Comparison of ENCODE assay signal across 10 cellular contexts in the genomic region with DNA sequence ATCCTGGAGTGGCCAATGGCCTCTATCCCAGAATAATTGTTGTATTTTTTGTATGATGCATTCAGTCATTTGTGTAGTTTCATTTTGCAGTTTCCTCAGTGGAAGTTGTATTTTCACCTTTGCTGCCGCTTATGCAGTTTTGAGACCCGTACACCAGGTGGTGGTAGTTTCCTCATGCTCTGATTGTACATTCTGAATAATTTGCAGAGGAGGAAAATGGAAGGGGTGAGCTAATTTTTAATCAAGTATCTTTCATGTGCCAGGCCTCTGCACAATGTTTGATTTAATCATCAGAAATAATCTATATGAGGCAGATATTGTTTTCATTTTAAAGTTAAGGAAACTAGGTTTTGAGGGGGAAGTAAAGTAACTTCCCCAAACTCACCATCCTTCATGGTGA. TPM values are rescaled to one million over a fixed set of nuclear protein-coding genes. Genes with fewer than 3 reads are reported as not detected.
DNase-seq lines count a peak whose midpoint lies in the region; ATAC-seq, FAIRE-seq and TF ChIP-seq lines count a peak whose summit lies in the region.
"Had no signal": no experiment of that assay in that cellular context is flagged by ENCODE, and none has a peak within 500 bp of the region (broad histone marks: within the 10 kb centered on the region; RNA-seq: fewer than 3 reads in every experiment).

No MANE protein-coding gene starts in this region.

- ATAC-seq in A549 (no peak), GM18511 (IDR thresholded peaks at IDR 0.05; ENCODE audit: unreplicated experiment) (peak; percentile 55)

- H3K36me3 Mint-ChIP-seq in activated T-helper 2 cell treated with anti-CD3 and anti-CD28 coated beads, Interferon-gamma antibody, Interleukin-2, Interleukin-4, amounts not matched to agents 10 μg/mL and 5 μg/mL and 100 μg/mL, durations not matched to agents 14 hours and 24 hours and 36 hours (ENCODE audit: low read depth): no peaks in the 10 kb centered on the region

- DNase-seq in A549 (ENCODE audit: low read depth in 1 of 2, low spot score in 1 of 2) (peak in 1 of 2 experiments; percentile 21), OCI-LY7 (ENCODE audit: low spot score) (no peak), fibroblast of the conjunctiva (ENCODE audit: low read depth) (peak; percentile 22), retina (no peak)
- no peak for DNase-seq in activated T-helper 2 cell treated with anti-CD3 and anti-CD28 coated beads, Interferon-gamma antibody, Interleukin-2, Interleukin-4, amounts not matched to agents 10 μg/mL and 5 μg/mL and 100 μg/mL, durations not matched to agents 14 hours and 24 hours and 36 hours (ENCODE audit: low spot score)
- no peak for DNase-seq in effector CD8-positive, alpha-beta T cell (lab: John Stamatoyannopoulos, UW)
- DNase-seq in stimulated activated CD4-positive, alpha-beta T cell treated with anti-CD3 and anti-CD28 coated beads, Interleukin-15, amount 100 ng/mL, for 24 hours: no peak
- DNase-seq: left cardiac atrium had no signal

- H3K9me2 ChIP-seq in OCI-LY7 (ENCODE audit: insufficient read depth, low read length): no peaks in the 10 kb centered on the region

- H3K4me3 ChIP-seq in A549 (no peak overlapping the region), OCI-LY7 (ENCODE audit: low read depth, low read length, poor library complexity, severe bottlenecking) (no peak overlapping the region)

- peak; percentile 41 to 59; a peak in 3 of 5 replicates for TF ChIP-seq RAD21 in A549 (conservative IDR thresholded peaks at IDR 0.05 in 1 of 2, IDR thresholded peaks at IDR 0.05 in 1 of 2)

- H3K27ac Mint-ChIP-seq in activated T-helper 2 cell treated with anti-CD3 and anti-CD28 coated beads, Interferon-gamma antibody, Interleukin-2, Interleukin-4, amounts not matched to agents 10 μg/mL and 5 μg/mL and 100 μg/mL, durations not matched to agents 14 hours and 24 hours and 36 hours: no peak overlapping the region
- H3K27ac Mint-ChIP-seq: T-helper 1 cell treated with Interleukin-12 subunit alpha and Interleukin-12 subunit beta and Interleukin-4 antibody, amounts not matched to agents 30 μg/mL and 1 μg/mL, for 36 hours had no signal

- no peak overlapping the region for H2AFZ ChIP-seq in OCI-LY7 (ENCODE audit: low read length)

- FAIRE-seq in A549 (lab: Jason Lieb, UNC): no peak

- H3K9me3 Mint-ChIP-seq in activated T-helper 2 cell treated with anti-CD3 and anti-CD28 coated beads, Interferon-gamma antibody, Interleukin-2, Interleukin-4, amounts not matched to agents 10 μg/mL and 5 μg/mL and 100 μg/mL, durations not matched to agents 14 hours and 24 hours and 36 hours: no peaks in the 10 kb centered on the region
- H3K9me3 Mint-ChIP-seq: T-helper 1 cell treated with Interleukin-12 subunit alpha and Interleukin-12 subunit beta and Interleukin-4 antibody, amounts not matched to agents 30 μg/mL and 1 μg/mL, for 36 hours had no signal

- CTCF ChIA-PET in A549 (lab: Yijun Ruan, JAX) (interaction anchor here (0.7 to 1.3 kb wide), 7 partner anchors 18 to 356 kb away, joined by 3 to 6 read pairs (median 3); no protein-coding TSS in a partner anchor), OCI-LY7 (lab: Charles Lee; ENCODE audit: unreplicated experiment) (no interaction called here)

- H3K4me3 Mint-ChIP-seq in activated T-helper 2 cell treated with anti-CD3 and anti-CD28 coated beads, Interferon-gamma antibody, Interleukin-2, Interleukin-4, amounts not matched to agents 10 μg/mL and 5 μg/mL and 100 μg/mL, durations not matched to agents 14 hours and 24 hours and 36 hours (ENCODE audit: low read depth): no peak overlapping the region
- H3K4me3 Mint-ChIP-seq: T-helper 1 cell treated with Interleukin-12 subunit alpha and Interleukin-12 subunit beta and Interleukin-4 antibody, amounts not matched to agents 30 μg/mL and 1 μg/mL, for 36 hours had no signal

- peaks cover 21% of the 10 kb centered on the region for H3K4me1 ChIP-seq in A549
- no peaks in the 10 kb centered on the region for H3K4me1 ChIP-seq in OCI-LY7 (ENCODE audit: insufficient read depth, low read length, poor library complexity, severe bottlenecking)

- TF ChIP-seq POLR2A in A549 (IDR thresholded peaks at IDR 0.05; ENCODE audit: low read length): no peak

- no TSS peak for BruUV-seq in OCI-LY7 (replicated peaks; lab: Mats Ljungman, UMichigan)

- TF ChIP-seq CTCF in A549 (IDR thresholded peaks at IDR 0.05): peak; percentile 33; the same call in 2 of the 3 replicates
- peak; percentile 55 for TF ChIP-seq CTCF in OCI-LY7 (conservative IDR thresholded peaks at IDR 0.05; ENCODE audit: low read length)

- H4K20me1 ChIP-seq in OCI-LY7 (ENCODE audit: insufficient read depth, low read length): no peaks in the 10 kb centered on the region

- WGBS in A549 (ENCODE audit: missing lambda C conversion rate): 52% methylated on average over 2 of the region's 2 CpGs

- H3K27me3 Mint-ChIP-seq in activated T-helper 2 cell treated with anti-CD3 and anti-CD28 coated beads, Interferon-gamma antibody, Interleukin-2, Interleukin-4, amounts not matched to agents 10 μg/mL and 5 μg/mL and 100 μg/mL, durations not matched to agents 14 hours and 24 hours and 36 hours (ENCODE audit: low read depth): no peaks in the 10 kb centered on the region

- H3K36me3 ChIP-seq in OCI-LY7 (ENCODE audit: insufficient read depth, low read length): no peaks in the 10 kb centered on the region

- TF ChIP-seq EP300 in A549 (IDR thresholded peaks at IDR 0.05): no peak

- POLR2A ChIA-PET in A549 (lab: Yijun Ruan, JAX): no interaction called here
- POLR2A ChIA-PET in OCI-LY7 (lab: Charles Lee): no interaction called here

- H3K4me2 ChIP-seq in A549: no peak overlapping the region
- no peak overlapping the region for H3K4me2 ChIP-seq in OCI-LY7 (ENCODE audit: low read length)

- intact Hi-C loops in OCI-LY7 (cut with micrococcal nuclease; ENCODE audit: unreplicated experiment): no loop called here
- intact Hi-C loops in activated T-helper 2 cell treated with anti-CD3 and anti-CD28 coated beads, Interferon-gamma antibody, Interleukin-2, Interleukin-4, amounts not matched to agents 10 μg/mL and 5 μg/mL and 100 μg/mL, durations not matched to agents 14 hours and 24 hours and 36 hours (cut with micrococcal nuclease): no loop called here

- H3K4me1 Mint-ChIP-seq in activated T-helper 2 cell treated with anti-CD3 and anti-CD28 coated beads, Interferon-gamma antibody, Interleukin-2, Interleukin-4, amounts not matched to agents 10 μg/mL and 5 μg/mL and 100 μg/mL, durations not matched to agents 14 hours and 24 hours and 36 hours (ENCODE audit: low read depth): peaks cover 4% of the 10 kb centered on the region

- no peaks in the 10 kb centered on the region for H3K9me3 ChIP-seq in A549
- H3K9me3 ChIP-seq in OCI-LY7 (ENCODE audit: low read length): no peaks in the 10 kb centered on the region

- no peaks in the 10 kb centered on the region for H3K79me2 ChIP-seq in OCI-LY7 (ENCODE audit: insufficient read depth, low read depth, low read length)

- H3K27ac ChIP-seq in A549 (no peak overlapping the region), OCI-LY7 (ENCODE audit: low read depth, low read length, poor library complexity, severe bottlenecking) (no peak overlapping the region)

TF ChIP-seq in A549, 52 proteins besides CTCF, POLR2A, EP300 and RAD21:
- TF ChIP-seq SMC3 (IDR thresholded peaks at IDR 0.05) (peak; percentile 45; the same call in 2 of the 3 replicates), GATA3 (IDR thresholded peaks at IDR 0.05; ENCODE audit: borderline replicate concordance) (no peak), CEBPB (IDR thresholded peaks at IDR 0.05) (no peak)

RNA-seq across cellular contexts. Expression of a gene that starts 29.5 kb away (rescaled TPM):
- polyA plus RNA-seq in A549 (2011; rRNA removed) (0.70 and 0.86 TPM in 2 replicates), A549 (2017; fragmentation: RNase III; extraction: RNeasy Plus Mini Kit Qiagen cat#74134 plus additional on column Dnase treatment) (4.8 to 5.6 TPM (median 4.9 TPM) in 3 replicates)
- polyA plus RNA-seq in A549 (2012; cell fraction: cytosol; rRNA removed): 1.4 and 1.6 TPM in 2 replicates
- 2.8 and 2.9 TPM in 2 replicates for polyA plus RNA-seq in A549 (2012; cell fraction: nucleus; rRNA removed)
- 0.73 and 0.79 TPM in 2 replicates for polyA minus RNA-seq in A549 (2011; rRNA and poly(A)+ RNA removed)
- total RNA-seq in OCI-LY7 (2014; rRNA removed; shearing (Covaris generic)): not detected in 2 replicates
- not detected in 2 replicates for total RNA-seq in OCI-LY7 (2022)
- total RNA-seq in activated T-helper 2 cell treated with anti-CD3 and anti-CD28 coated beads, Interferon-gamma antibody, Interleukin-2, Interleukin-4, amounts not matched to agents 10 μg/mL and 5 μg/mL and 100 μg/mL, durations not matched to agents 14 hours and 24 hours and 36 hours: 8.2 and 10.4 TPM in 2 replicates
